ENCODE assay signal across 1 cellular context in genomic region chr2:55986700-55987440, GRCh38.
TF ChIP-seq lines count a peak whose summit lies in the region.

No MANE protein-coding gene starts in this region.

TF ChIP-seq in endothelial cell of umbilical vein, 7 proteins besides CTCF, POLR2A, EP300 and RAD21 (continued from another document):
- TF ChIP-seq EZH2 (IDR thresholded peaks at IDR 0.05; ENCODE audit: borderline replicate concordance, low read depth, low read length, severe bottlenecking): no peak
